3 cellular contexts compared by ENCODE assay signal in the genomic region with DNA sequence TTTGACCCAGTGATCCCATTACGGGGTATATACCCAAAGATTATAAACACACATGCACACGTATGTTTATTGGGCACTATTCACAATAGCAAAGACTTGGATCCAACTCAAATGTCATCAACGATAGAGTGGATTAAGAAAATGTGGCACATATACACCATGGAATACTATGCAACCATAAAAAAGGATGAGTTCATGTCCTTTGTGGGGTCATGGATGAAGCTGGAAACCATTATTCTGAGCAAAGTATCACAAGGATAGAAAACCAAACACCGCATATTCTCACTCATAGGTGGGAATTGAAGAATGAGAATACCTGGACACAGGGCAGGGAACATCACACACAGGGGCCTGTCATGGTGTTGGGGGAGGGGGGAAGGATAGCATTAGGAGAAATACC. TPM values are rescaled to one million over a fixed set of nuclear protein-coding genes. Genes with fewer than 3 reads are reported as not detected.
"Had no signal": no experiment of that assay in that cellular context is flagged by ENCODE, and none has a peak within 500 bp of the region (broad histone marks: within the 10 kb centered on the region; RNA-seq: fewer than 3 reads in every experiment).

No MANE protein-coding gene starts in this region.

RNA-seq across cellular contexts. Expression of a gene that starts 12.8 kb away (rescaled TPM):
- total RNA-seq: body of pancreas, glomerular endothelial cell had no signal
- polyA plus RNA-seq: liver had no signal
